Comparison of ENCODE assay signal across 8 cellular contexts in genomic region chr16:73196670-73197069, GRCh38.
A peak's percentile ranks its signal among the peaks of the same experiment; 100 is the strongest.
DNase-seq lines count a peak whose midpoint lies in the region; ATAC-seq, FAIRE-seq and TF ChIP-seq lines count a peak whose summit lies in the region.

No MANE protein-coding gene starts in this region.

- 31 to 67% methylated on average over 3 to 4 of the region's 4 CpGs for WGBS in gastroesophageal sphincter (ENCODE audit: low coverage in 1 of 2), 2 donors
- 32 to 39% methylated on average over 4 of the region's 4 CpGs for WGBS in pancreas, 2 donors

- TF ChIP-seq CTCF in HCT116 (IDR thresholded peaks at IDR 0.05 in 2 of 3, conservative IDR thresholded peaks at IDR 0.05 in 1 of 3; ENCODE audit: borderline replicate concordance in 1 of 3, insufficient read depth in 1 of 3, low read depth in 2 of 3, low read length in 2 of 3), result peak; percentile 57 to 74 (median 71)
- no peak for TF ChIP-seq CTCF in activated B cell treated with CpG ODN at 0.5 μM for 24 hours (IDR thresholded peaks at IDR 0.05)
- TF ChIP-seq CTCF in gastroesophageal sphincter (IDR thresholded peaks at IDR 0.05), result peak; percentile 37 to 79 (median 65)
- TF ChIP-seq CTCF in pancreas (IDR thresholded peaks at IDR 0.05), result peak; percentile 19 to 60 (median 50)

- H3K4me2 ChIP-seq in HCT116 (ENCODE audit: low read length), result no peak overlapping the region

- ATAC-seq in HCT116 (peak; percentile 96), activated B cell treated with CpG ODN at 0.5 μM for 24 hours (ENCODE audit: low read depth) (peak; percentile 37), gastroesophageal sphincter (peak; percentile 71), pancreas (peak; percentile 86 to 100 (median 98))

- H3K4me1 ChIP-seq in HCT116 (ENCODE audit: control insufficient read depth in 1 of 2, insufficient read depth in 2 of 2, low read length in 2 of 2) (no peaks in the 10 kb centered on the region), gastroesophageal sphincter (peaks cover 0 to 7% (median 0%) of the 10 kb centered on the region in 3 donors), pancreas (no peaks in the 10 kb centered on the region)

- peaks cover 3% of the 10 kb centered on the region for H3K27me3 Mint-ChIP-seq in activated CD4-positive, alpha-beta T cell treated with anti-CD3 and anti-CD28 coated beads, Interleukin-2, amount 10 ng/mL, durations not matched to agents 24 days and 14 days
- H3K27me3 Mint-ChIP-seq in activated B cell treated with CpG ODN at 0.5 μM for 24 hours, result peaks cover 2% of the 10 kb centered on the region

- H4K20me1 ChIP-seq in HCT116 (ENCODE audit: insufficient read depth), result no peaks in the 10 kb centered on the region; the same call in 1 of the 2 replicates

- RAD21 ChIA-PET in HCT116 (lab: Charles Lee; ENCODE audit: low non-redundant PET in 1 of 2, low total read pairs in 2 of 2, uncharacterized antibody in 2 of 2, unreplicated experiment in 2 of 2), result interaction anchor here (1.0 to 1.2 kb wide), 2 partner anchors 364 kb away, joined by 4 to 5 read pairs; no protein-coding TSS in a partner anchor

- H3K36me3 ChIP-seq in HCT116 (ENCODE audit: control insufficient read depth in 1 of 2, insufficient read depth in 2 of 2, low read length in 2 of 2) (no peaks in the 10 kb centered on the region), gastroesophageal sphincter (no peaks in the 10 kb centered on the region), pancreas (no peaks in the 10 kb centered on the region)

- H3K27me3 ChIP-seq in HCT116 (ENCODE audit: insufficient read depth, low read length) (no peaks in the 10 kb centered on the region; the same call in 1 of the 2 replicates), gastroesophageal sphincter (peaks cover 5% of the 10 kb centered on the region), pancreas (no peaks in the 10 kb centered on the region)

- H3K4me3 Mint-ChIP-seq in activated CD4-positive, alpha-beta T cell treated with anti-CD3 and anti-CD28 coated beads, Interleukin-2, amount 10 ng/mL, durations not matched to agents 24 days and 14 days, result no peak overlapping the region
- H3K4me3 Mint-ChIP-seq in activated B cell treated with CpG ODN at 0.5 μM for 24 hours, result no peak overlapping the region

- H3K36me3 Mint-ChIP-seq in activated CD4-positive, alpha-beta T cell treated with anti-CD3 and anti-CD28 coated beads, Interleukin-2, amount 10 ng/mL, durations not matched to agents 24 days and 14 days (ENCODE audit: low read depth), result no peaks in the 10 kb centered on the region
- no peaks in the 10 kb centered on the region for H3K36me3 Mint-ChIP-seq in activated B cell treated with CpG ODN at 0.5 μM for 24 hours (ENCODE audit: low read depth)

- intact Hi-C loops in activated CD4-positive, alpha-beta T cell treated with anti-CD3 and anti-CD28 coated beads, Interleukin-2, amount 10 ng/mL, durations not matched to agents 24 days and 14 days (cut with micrococcal nuclease), result loop anchor here (5.0 kb wide), 1 partner anchor 364 kb away; no protein-coding TSS in a partner anchor
- intact Hi-C loops in HCT116 (cut with micrococcal nuclease), result loop anchor here (2.0 to 5.0 kb wide), 4 partner anchors 349 to 954 kb away; no protein-coding TSS in a partner anchor
- intact Hi-C loops in activated B cell treated with CpG ODN at 0.5 μM for 24 hours (cut with micrococcal nuclease), result loop anchor here (1.0 to 5.0 kb wide), 3 partner anchors 364 to 796 kb away; no protein-coding TSS in a partner anchor
- intact Hi-C loops in pancreas (cut with DNase I), result loop anchor here in 1 of 3 donors (10.0 kb wide), 2 partner anchors 132 to 362 kb away; no protein-coding TSS in a partner anchor

- H3K9me2 ChIP-seq in HCT116 (ENCODE audit: insufficient read depth), result no peaks in the 10 kb centered on the region

- no peak overlapping the region for H3K9ac ChIP-seq in HCT116 (ENCODE audit: low read length)

- peak; percentile 88 for TF ChIP-seq RAD21 in HCT116 (IDR thresholded peaks at IDR 0.05; ENCODE audit: low read depth)

- no peaks in the 10 kb centered on the region for H3K79me2 ChIP-seq in HCT116 (ENCODE audit: insufficient read depth, low read length)

- no peaks in the 10 kb centered on the region for H3K4me1 Mint-ChIP-seq in activated CD4-positive, alpha-beta T cell treated with anti-CD3 and anti-CD28 coated beads, Interleukin-2, amount 10 ng/mL, durations not matched to agents 24 days and 14 days
- H3K4me1 Mint-ChIP-seq in activated B cell treated with CpG ODN at 0.5 μM for 24 hours, result no peaks in the 10 kb centered on the region

- POLR2A ChIA-PET in HCT116 (lab: Charles Lee), result no interaction called here
- POLR2A ChIA-PET in activated B cell treated with CpG ODN at 0.5 μM for 24 hours (lab: Charles Lee), result no interaction called here

- no peak for FAIRE-seq in pancreas (lab: Jason Lieb, UNC)

- TF ChIP-seq POLR2A in HCT116 (IDR thresholded peaks at IDR 0.05; ENCODE audit: borderline replicate concordance, extremely low read depth, insufficient read depth, insufficient read length) (no peak), gastroesophageal sphincter (IDR thresholded peaks at IDR 0.05) (no peak)

- no peak overlapping the region for H2AFZ ChIP-seq in HCT116 (ENCODE audit: low read depth, low read length, poor library complexity, severe bottlenecking)

- no peaks in the 10 kb centered on the region for H3K9me3 Mint-ChIP-seq in activated CD4-positive, alpha-beta T cell treated with anti-CD3 and anti-CD28 coated beads, Interleukin-2, amount 10 ng/mL, durations not matched to agents 24 days and 14 days
- no peaks in the 10 kb centered on the region for H3K9me3 Mint-ChIP-seq in activated B cell treated with CpG ODN at 0.5 μM for 24 hours

- H3K27ac Mint-ChIP-seq in activated CD4-positive, alpha-beta T cell treated with anti-CD3 and anti-CD28 coated beads, Interleukin-2, amount 10 ng/mL, durations not matched to agents 24 days and 14 days, result no peak overlapping the region
- no peak overlapping the region for H3K27ac Mint-ChIP-seq in activated B cell treated with CpG ODN at 0.5 μM for 24 hours

- no peak for TF ChIP-seq EP300 in gastroesophageal sphincter (IDR thresholded peaks at IDR 0.05)

- no TSS peak for BruUV-seq in HCT116 (replicated peaks; lab: Mats Ljungman, UMichigan)

- H3K9me3 ChIP-seq in HCT116 (ENCODE audit: control insufficient read depth in 1 of 2, insufficient read depth in 1 of 2, low read depth in 1 of 2, low read length in 2 of 2), result no peaks in the 10 kb centered on the region
- no peaks in the 10 kb centered on the region for H3K9me3 ChIP-seq in gastroesophageal sphincter
- no peaks in the 10 kb centered on the region for H3K9me3 ChIP-seq in pancreas

- no peak overlapping the region for H3K27ac ChIP-seq in HCT116 (ENCODE audit: low read depth, low read length)
- no peak overlapping the region for H3K27ac ChIP-seq in gastroesophageal sphincter
- no peak overlapping the region for H3K27ac ChIP-seq in pancreas

- no peak overlapping the region for H3K4me3 ChIP-seq in HCT116 (replicated peaks in 1 of 2; ENCODE audit: low read depth in 1 of 2, low read length in 2 of 2)
- no peak overlapping the region for H3K4me3 ChIP-seq in gastroesophageal sphincter
- H3K4me3 ChIP-seq in pancreas, result no peak overlapping the region

- peak; percentile 76 for DNase-seq in activated CD4-positive, alpha-beta T cell treated with anti-CD3 and anti-CD28 coated beads, Interleukin-2, amount 10 ng/mL, durations not matched to agents 24 days and 14 days
- no peak for DNase-seq in activated CD4-positive, alpha-beta T cell treated with anti-CD3 and anti-CD28 coated beads, Interleukin-2, amount 50 U/mL, for 4 hours
- peak; percentile 54 for DNase-seq in HCT116 (ENCODE audit: low read depth, low spot score)
- peak; percentile 56 for DNase-seq in NAMALWA (ENCODE audit: low spot score)
- DNase-seq in activated B cell treated with CpG ODN at 0.5 μM for 24 hours, result no peak
- DNase-seq in pancreas, result peak in 4 of 6 donors; percentile 52 to 78 (median 58)
- DNase-seq in stimulated activated naive CD4-positive, alpha-beta T cell treated with Interleukin-2 at 50 U/mL for 16 hours (lab: John Stamatoyannopoulos, UW), result no peak

- CTCF ChIA-PET in HCT116 (lab: Charles Lee) (interaction anchor here (0.6 to 2.1 kb wide), 8 partner anchors 20 to 767 kb away, joined by 3 to 11 read pairs (median 3); no protein-coding TSS in a partner anchor), activated B cell treated with CpG ODN at 0.5 μM for 24 hours (lab: Charles Lee) (interaction anchor here (0.8 to 2.7 kb wide), 6 partner anchors 364 to 796 kb away, joined by 3 to 19 read pairs (median 4); no protein-coding TSS in a partner anchor)

TF ChIP-seq in HCT116, 20 proteins besides CTCF, POLR2A, EP300 and RAD21:
- TF ChIP-seq REST (IDR thresholded peaks at IDR 0.05; ENCODE audit: low read depth) (no peak), TCF7L2 (IDR thresholded peaks at IDR 0.05; ENCODE audit: borderline replicate concordance, extremely low read depth, insufficient read depth, insufficient read length) (peak; percentile 13)

Comparison
In these comparisons a context has a peak if more than half of its experiments do, and no peak if none do; other contexts are left out.
1. DNase-seq: peak in activated CD4-positive, alpha-beta T cell treated with anti-CD3 and anti-CD28 coated beads, Interleukin-2, amount 10 ng/mL, durations not matched to agents 24 days and 14 days (single experiment), HCT116 (single experiment), NAMALWA (single experiment) and pancreas (4 of 6); none in activated CD4-positive, alpha-beta T cell treated with anti-CD3 and anti-CD28 coated beads, Interleukin-2, amount 50 U/mL, for 4 hours (0 of 2), activated B cell treated with CpG ODN at 0.5 μM for 24 hours (single experiment) and stimulated activated naive CD4-positive, alpha-beta T cell treated with Interleukin-2 at 50 U/mL for 16 hours (single experiment).
2. ATAC-seq: peak in every context shown above with its lines; median percentile 98 in pancreas; 96 in HCT116; 71 in gastroesophageal sphincter; 37 in activated B cell treated with CpG ODN at 0.5 μM for 24 hours.